Comparison of ENCODE assay signal across 21 cellular contexts in genomic region chr11:69651834-69652620, GRCh38. TPM values are rescaled to one million over a fixed set of nuclear protein-coding genes. Genes with fewer than 3 reads are reported as not detected.
DNase-seq lines count a peak whose midpoint lies in the region; ATAC-seq, FAIRE-seq and TF ChIP-seq lines count a peak whose summit lies in the region.
"Had no signal": no experiment of that assay in that cellular context is flagged by ENCODE, and none has a peak within 500 bp of the region (broad histone marks: within the 10 kb centered on the region; RNA-seq: fewer than 3 reads in every experiment).

No MANE protein-coding gene starts in this region.

- H3K36me3 ChIP-seq in heart right ventricle (peaks cover 0 to 79% (median 48%) of the 10 kb centered on the region in 9 donors), mesenchymal stem cell (ENCODE audit: control insufficient read depth in 1 of 2, insufficient read depth in 2 of 2, low read depth in 1 of 2, low read length in 2 of 2) (peaks cover 72 to 77% of the 10 kb centered on the region in 2 experiments)

- H3K4me2 ChIP-seq in mesenchymal stem cell (ENCODE audit: low read length, poor library complexity, severe bottlenecking) = no peak overlapping the region
- H3K4me2 ChIP-seq: GM23338 had no signal

- H3K27me3 ChIP-seq in heart right ventricle (no peaks in the 10 kb centered on the region), mesenchymal stem cell (ENCODE audit: control insufficient read depth in 1 of 2, insufficient read depth in 1 of 2, low read length in 2 of 2) (no peaks in the 10 kb centered on the region)
- H3K27me3 ChIP-seq: SJSA1 had no signal

- H2AK5ac ChIP-seq in mesenchymal stem cell (ENCODE audit: low read length, severe bottlenecking) = no peak overlapping the region

- peak; percentile 61 for FAIRE-seq in urothelium cell line (lab: Jason Lieb, UNC)
- FAIRE-seq: GM12891 had no signal

- no peak overlapping the region for H2BK15ac ChIP-seq in mesenchymal stem cell (ENCODE audit: low read depth, poor library complexity, severe bottlenecking)

- no peak overlapping the region for H3K27ac ChIP-seq in heart right ventricle
- H3K27ac ChIP-seq in VCaP = peak overlapping the region; percentile 100
- H3K27ac ChIP-seq in mesenchymal stem cell (ENCODE audit: low read length, poor library complexity, severe bottlenecking) = no peak overlapping the region
- H3K27ac ChIP-seq: SJSA1 had no signal

- no peak overlapping the region for H2BK12ac ChIP-seq in mesenchymal stem cell (ENCODE audit: low read length in 2 of 2)

- 71 to 72% methylated on average over 15 of the region's 15 CpGs for WGBS in heart right ventricle, 2 donors
- WGBS in mesenchymal stem cell = 96% methylated on average over 8 of the region's 15 CpGs

- ATAC-seq in left ventricle myocardium superior = no peak
- ATAC-seq in heart right ventricle = no peak
- no peak for ATAC-seq in GM18511 (IDR thresholded peaks at IDR 0.05; ENCODE audit: unreplicated experiment)
- ATAC-seq: GM23338 had no signal

- H3K9me3 ChIP-seq in heart right ventricle (no peaks in the 10 kb centered on the region), mesenchymal stem cell (ENCODE audit: control insufficient read depth, low read length) (no peaks in the 10 kb centered on the region)
- H3K9me3 ChIP-seq: SJSA1 had no signal

- peak; percentile 12 for DNase-seq in left ventricle myocardium superior
- DNase-seq in heart right ventricle = no peak
- DNase-seq in mesenchymal stem cell = no peak
- DNase-seq in urothelium cell line (ENCODE audit: low spot score) = no peak
- DNase-seq in activated naive CD4-positive, alpha-beta T cell treated with anti-CD3 and anti-CD28 coated beads, Interleukin-2, amount 50 U/mL, for 16 hours = no peak
- no peak for DNase-seq in NCI-H345 treated with DMSO at 0.1 percent for 48 hours (lab: John Stamatoyannopoulos, UW; ENCODE audit: unreplicated experiment)
- DNase-seq: AML-193; Calu3; CD4-positive, CD25-positive, alpha-beta regulatory T cell; IMR-90; NCI-H1417; NCI-H1930; NCI-H2171 treated with DMSO at 0.1 percent for 48 hours; NCI-H524 had no signal

- peak overlapping the region; percentile 52 for H3K9ac ChIP-seq in mesenchymal stem cell (ENCODE audit: low read length)

- H3K79me1 ChIP-seq in mesenchymal stem cell (replicated peaks; ENCODE audit: low read length, poor library complexity, severe bottlenecking) = peaks cover 19% of the 10 kb centered on the region

- H2BK120ac ChIP-seq in mesenchymal stem cell (ENCODE audit: low read depth, low read length) = no peak overlapping the region

- no peak overlapping the region for H3K18ac ChIP-seq in mesenchymal stem cell (ENCODE audit: low read depth in 1 of 2, low read length in 2 of 2)

- TF ChIP-seq CTCF in heart right ventricle (IDR thresholded peaks at IDR 0.05) (no peak), VCaP (conservative IDR thresholded peaks at IDR 0.05) (no peak)

- H3K23ac ChIP-seq in mesenchymal stem cell (ENCODE audit: low read length in 2 of 2) = no peak overlapping the region

- H4K8ac ChIP-seq in mesenchymal stem cell (ENCODE audit: low read length) = no peak overlapping the region

- H3K4ac ChIP-seq in mesenchymal stem cell (ENCODE audit: low read depth in 1 of 2, low read length in 2 of 2) = no peak overlapping the region

- intact Hi-C loops in left ventricle myocardium superior (cut with micrococcal nuclease) (no loop called here), heart right ventricle (cut with DNase I) (no loop called here)

- H2AFZ ChIP-seq in mesenchymal stem cell (ENCODE audit: low read depth, low read length) = no peak overlapping the region
- H2AFZ ChIP-seq: GM23338 had no signal

- peaks cover 0 to 55% (median 9%) of the 10 kb centered on the region in 9 donors for H3K4me1 ChIP-seq in heart right ventricle
- H3K4me1 ChIP-seq in mesenchymal stem cell (ENCODE audit: control insufficient read depth, insufficient read depth, low read depth, low read length) = peaks cover 13% of the 10 kb centered on the region

- H2BK5ac ChIP-seq in mesenchymal stem cell (ENCODE audit: low read depth, low read length, poor library complexity, severe bottlenecking) = no peak overlapping the region

- H3K14ac ChIP-seq in mesenchymal stem cell (ENCODE audit: low read length in 2 of 2) = no peak overlapping the region

- H3K4me3 ChIP-seq in heart right ventricle (no peak overlapping the region), mesenchymal stem cell (ENCODE audit: insufficient read depth in 1 of 2, low read depth in 1 of 2, low read length in 2 of 2) (no peak overlapping the region)
- H3K4me3 ChIP-seq: GM23338, SJSA1 had no signal

- no peak overlapping the region for H4K91ac ChIP-seq in mesenchymal stem cell (ENCODE audit: low read length)

RNA-seq across cellular contexts. Expression of gene CCND1, which starts 11.1 kb away (rescaled TPM):
- total RNA-seq in left ventricle myocardium superior (162 TPM), heart right ventricle (100 to 1,000 TPM in 9 of 10 donors, 10 to 100 TPM in 1; 88.8 to 292 (median 189) TPM)
- 10 to 100 TPM; 11.4 to 30.4 TPM for polyA plus RNA-seq in heart right ventricle
- polyA plus RNA-seq in mesenchymal stem cell (2013, experiment 1 of 2) = 324 TPM
- polyA plus RNA-seq in mesenchymal stem cell (2013, experiment 2 of 2) = 321 TPM

RNA-seq across cellular contexts. Expression of gene LTO1, which starts 23.1 kb away (rescaled TPM):
- total RNA-seq in left ventricle myocardium superior = 10.9 TPM
- total RNA-seq in heart right ventricle = 1 to 10 TPM; 7.0 to 9.7 (median 8.1) TPM
- 10 to 100 TPM; 10.9 to 22.6 TPM for polyA plus RNA-seq in heart right ventricle
- 12.8 TPM for polyA plus RNA-seq in mesenchymal stem cell (2013, experiment 1 of 2)
- polyA plus RNA-seq in mesenchymal stem cell (2013, experiment 2 of 2) = 12.4 TPM

RNA-seq across cellular contexts. Expression of gene FGF19, which starts 51.8 kb away (rescaled TPM):
- not detected for total RNA-seq in left ventricle myocardium superior
- not detected for total RNA-seq in heart right ventricle
- polyA plus RNA-seq in heart right ventricle = not detected
- not detected for polyA plus RNA-seq in mesenchymal stem cell (2013, experiment 1 of 2)
- 0.01 TPM for polyA plus RNA-seq in mesenchymal stem cell (2013, experiment 2 of 2)
- total RNA-seq: CD4-positive, CD25-positive, alpha-beta regulatory T cell; G401; IMR-90; RPMI7951 had no signal
- polyA plus RNA-seq: CD4-positive, CD25-positive, alpha-beta regulatory T cell; IMR-90 had no signal
